In the genomic region with DNA sequence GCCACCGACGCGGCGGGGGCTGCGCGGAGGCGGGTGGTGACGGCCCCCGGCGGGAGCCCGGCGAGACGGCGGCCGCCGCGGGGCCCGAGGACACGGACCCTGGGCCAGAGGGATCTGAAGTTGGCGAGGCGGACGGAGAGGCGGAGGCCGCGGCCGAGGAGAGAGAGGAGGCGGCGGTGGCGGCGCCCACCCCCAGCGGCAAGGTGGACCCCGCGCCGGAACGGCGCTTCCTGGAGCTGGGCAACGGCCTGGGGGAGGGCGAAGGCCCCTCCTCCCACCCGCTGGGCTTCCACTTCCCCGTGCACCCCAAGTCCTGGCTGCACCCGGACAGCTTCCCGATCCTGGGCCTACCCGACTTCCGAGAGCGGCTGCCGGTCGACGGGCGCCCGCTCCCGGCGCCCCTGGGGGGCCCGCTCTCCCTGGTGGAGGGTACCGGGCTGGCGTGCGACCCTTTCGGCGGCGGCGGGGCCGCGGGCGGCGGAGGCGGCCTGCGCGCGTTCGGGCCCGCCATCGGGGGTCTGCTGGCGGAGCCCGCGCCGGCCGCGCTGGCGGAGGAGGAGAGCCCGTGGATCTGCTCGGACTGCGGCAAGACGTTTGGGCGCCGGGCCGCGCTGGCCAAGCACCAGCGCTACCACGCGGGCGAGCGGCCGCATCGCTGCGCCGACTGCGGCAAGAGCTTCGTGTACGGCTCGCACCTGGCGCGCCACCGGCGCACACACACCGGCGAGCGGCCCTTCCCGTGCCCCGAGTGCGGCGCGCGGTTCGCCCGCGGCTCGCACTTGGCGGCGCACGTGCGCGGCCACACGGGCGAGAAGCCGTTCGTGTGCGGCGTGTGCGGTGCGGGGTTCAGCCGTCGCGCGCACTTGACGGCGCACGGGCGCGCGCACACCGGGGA, we compare ENCODE assay signal across 2 cellular contexts.
TF ChIP-seq lines count a peak whose summit lies in the region.

No MANE protein-coding gene starts in this region.

TF ChIP-seq in SK-N-SH, 30 proteins besides CTCF, POLR2A, EP300 and RAD21 (continued from another document):
- TF ChIP-seq, protein P1, sequence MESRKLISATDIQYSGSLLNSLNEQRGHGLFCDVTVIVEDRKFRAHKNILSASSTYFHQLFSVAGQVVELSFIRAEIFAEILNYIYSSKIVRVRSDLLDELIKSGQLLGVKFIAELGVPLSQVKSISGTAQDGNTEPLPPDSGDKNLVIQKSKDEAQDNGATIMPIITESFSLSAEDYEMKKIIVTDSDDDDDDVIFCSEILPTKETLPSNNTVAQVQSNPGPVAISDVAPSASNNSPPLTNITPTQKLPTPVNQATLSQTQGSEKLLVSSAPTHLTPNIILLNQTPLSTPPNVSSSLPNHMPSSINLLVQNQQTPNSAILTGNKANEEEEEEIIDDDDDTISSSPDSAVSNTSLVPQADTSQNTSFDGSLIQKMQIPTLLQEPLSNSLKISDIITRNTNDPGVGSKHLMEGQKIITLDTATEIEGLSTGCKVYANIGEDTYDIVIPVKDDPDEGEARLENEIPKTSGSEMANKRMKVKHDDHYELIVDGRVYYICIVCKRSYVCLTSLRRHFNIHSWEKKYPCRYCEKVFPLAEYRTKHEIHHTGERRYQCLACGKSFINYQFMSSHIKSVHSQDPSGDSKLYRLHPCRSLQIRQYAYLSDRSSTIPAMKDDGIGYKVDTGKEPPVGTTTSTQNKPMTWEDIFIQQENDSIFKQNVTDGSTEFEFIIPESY (IDR thresholded peaks at IDR 0.05; ENCODE audit: borderline replicate concordance, low read depth), result no peak
- TF ChIP-seq GABPA (IDR thresholded peaks at IDR 0.05; ENCODE audit: low read depth), result no peak
- no peak for TF ChIP-seq MXI1 (IDR thresholded peaks at IDR 0.05; ENCODE audit: low read depth, low read length)
- TF ChIP-seq ELF1 (IDR thresholded peaks at IDR 0.05), result no peak
- TF ChIP-seq CHD2 (IDR thresholded peaks at IDR 0.05; ENCODE audit: low read length, partially characterized antibody), result no peak
- TF ChIP-seq SIN3A (IDR thresholded peaks at IDR 0.05; ENCODE audit: borderline replicate concordance, low read depth, low read length), result no peak
- TF ChIP-seq GATA2 (CRISPR knock-in tag; IDR thresholded peaks at IDR 0.05), result no peak
- no peak for TF ChIP-seq POLR2AphosphoS5 (IDR thresholded peaks at IDR 0.05; ENCODE audit: low read depth, low read length)
- no peak for TF ChIP-seq MEF2A (IDR thresholded peaks at IDR 0.05; ENCODE audit: borderline replicate concordance, low read depth)
- TF ChIP-seq TAF1 (IDR thresholded peaks at IDR 0.05; ENCODE audit: borderline replicate concordance, low read depth, low read length), result no peak
- TF ChIP-seq YY1 (IDR thresholded peaks at IDR 0.05; ENCODE audit: low read depth), result no peak
- no peak for TF ChIP-seq JUND (IDR thresholded peaks at IDR 0.05)
- no peak for TF ChIP-seq TEAD4 (IDR thresholded peaks at IDR 0.05; ENCODE audit: borderline replicate concordance, insufficient read depth)
TF ChIP-seq in SK-N-SH: peak in this region for 0.

TF ChIP-seq in SK-N-SH treated with all-trans-retinoic acid at 6 μM for 48 hours, 23 proteins besides CTCF, POLR2A, EP300 and RAD21 (continued from another document):
- TF ChIP-seq, protein P2, sequence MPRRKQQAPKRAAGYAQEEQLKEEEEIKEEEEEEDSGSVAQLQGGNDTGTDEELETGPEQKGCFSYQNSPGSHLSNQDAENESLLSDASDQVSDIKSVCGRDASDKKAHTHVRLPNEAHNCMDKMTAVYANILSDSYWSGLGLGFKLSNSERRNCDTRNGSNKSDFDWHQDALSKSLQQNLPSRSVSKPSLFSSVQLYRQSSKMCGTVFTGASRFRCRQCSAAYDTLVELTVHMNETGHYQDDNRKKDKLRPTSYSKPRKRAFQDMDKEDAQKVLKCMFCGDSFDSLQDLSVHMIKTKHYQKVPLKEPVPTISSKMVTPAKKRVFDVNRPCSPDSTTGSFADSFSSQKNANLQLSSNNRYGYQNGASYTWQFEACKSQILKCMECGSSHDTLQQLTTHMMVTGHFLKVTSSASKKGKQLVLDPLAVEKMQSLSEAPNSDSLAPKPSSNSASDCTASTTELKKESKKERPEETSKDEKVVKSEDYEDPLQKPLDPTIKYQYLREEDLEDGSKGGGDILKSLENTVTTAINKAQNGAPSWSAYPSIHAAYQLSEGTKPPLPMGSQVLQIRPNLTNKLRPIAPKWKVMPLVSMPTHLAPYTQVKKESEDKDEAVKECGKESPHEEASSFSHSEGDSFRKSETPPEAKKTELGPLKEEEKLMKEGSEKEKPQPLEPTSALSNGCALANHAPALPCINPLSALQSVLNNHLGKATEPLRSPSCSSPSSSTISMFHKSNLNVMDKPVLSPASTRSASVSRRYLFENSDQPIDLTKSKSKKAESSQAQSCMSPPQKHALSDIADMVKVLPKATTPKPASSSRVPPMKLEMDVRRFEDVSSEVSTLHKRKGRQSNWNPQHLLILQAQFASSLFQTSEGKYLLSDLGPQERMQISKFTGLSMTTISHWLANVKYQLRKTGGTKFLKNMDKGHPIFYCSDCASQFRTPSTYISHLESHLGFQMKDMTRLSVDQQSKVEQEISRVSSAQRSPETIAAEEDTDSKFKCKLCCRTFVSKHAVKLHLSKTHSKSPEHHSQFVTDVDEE (CRISPR knock-in tag; IDR thresholded peaks at IDR 0.05), result no peak
- TF ChIP-seq, protein P3, sequence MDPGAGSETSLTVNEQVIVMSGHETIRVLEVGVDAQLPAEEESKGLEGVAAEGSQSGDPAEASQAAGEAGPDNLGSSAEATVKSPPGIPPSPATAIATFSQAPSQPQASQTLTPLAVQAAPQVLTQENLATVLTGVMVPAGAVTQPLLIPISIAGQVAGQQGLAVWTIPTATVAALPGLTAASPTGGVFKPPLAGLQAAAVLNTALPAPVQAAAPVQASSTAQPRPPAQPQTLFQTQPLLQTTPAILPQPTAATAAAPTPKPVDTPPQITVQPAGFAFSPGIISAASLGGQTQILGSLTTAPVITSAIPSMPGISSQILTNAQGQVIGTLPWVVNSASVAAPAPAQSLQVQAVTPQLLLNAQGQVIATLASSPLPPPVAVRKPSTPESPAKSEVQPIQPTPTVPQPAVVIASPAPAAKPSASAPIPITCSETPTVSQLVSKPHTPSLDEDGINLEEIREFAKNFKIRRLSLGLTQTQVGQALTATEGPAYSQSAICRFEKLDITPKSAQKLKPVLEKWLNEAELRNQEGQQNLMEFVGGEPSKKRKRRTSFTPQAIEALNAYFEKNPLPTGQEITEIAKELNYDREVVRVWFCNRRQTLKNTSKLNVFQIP (CRISPR knock-in tag; IDR thresholded peaks at IDR 0.05; ENCODE audit: borderline replicate concordance, low read depth), result no peak
